In genomic region chr15:68279779-68280745, GRCh38 we compare ENCODE assay signal across 10 cellular contexts. TPM values are rescaled to one million over a fixed set of nuclear protein-coding genes. Genes with fewer than 3 reads are reported as not detected.
A peak's percentile ranks its signal among the peaks of the same experiment; 100 is the strongest.
DNase-seq lines count a peak whose midpoint lies in the region; ATAC-seq and TF ChIP-seq lines count a peak whose summit lies in the region.
"Had no signal": no experiment of that assay in that cellular context is flagged by ENCODE, and none has a peak within 500 bp of the region (broad histone marks: within the 10 kb centered on the region; RNA-seq: fewer than 3 reads in every experiment).

No MANE protein-coding gene starts in this region.

- H3K27ac Mint-ChIP-seq in activated naive CD4-positive, alpha-beta T cell treated with anti-CD3 and anti-CD28 coated beads for 36 hours: no peak overlapping the region
- H3K27ac Mint-ChIP-seq in activated naive CD8-positive, alpha-beta T cell treated with anti-CD3 and anti-CD28 coated beads, Interleukin-2, amount 50 U/mL, for 24 hours: peak overlapping the region; percentile 97

- peak overlapping the region; percentile 96 to 99 (median 98) for H3K27ac ChIP-seq in tibial nerve

- no peak for TF ChIP-seq POLR2A in tibial nerve (IDR thresholded peaks at IDR 0.05)

- no peaks in the 10 kb centered on the region for H3K9me3 ChIP-seq in tibial nerve

- no peaks in the 10 kb centered on the region for H3K27me3 ChIP-seq in tibial nerve

- peak overlapping the region; percentile 97 for H3K4me3 Mint-ChIP-seq in activated naive CD4-positive, alpha-beta T cell treated with anti-CD3 and anti-CD28 coated beads for 36 hours
- H3K4me3 Mint-ChIP-seq in activated naive CD8-positive, alpha-beta T cell treated with anti-CD3 and anti-CD28 coated beads, Interleukin-2, amount 50 U/mL, for 24 hours: peak overlapping the region; percentile 97

- TF ChIP-seq CTCF in tibial nerve (IDR thresholded peaks at IDR 0.05): no peak

- no peak for DNase-seq in activated naive CD4-positive, alpha-beta T cell treated with anti-CD3 and anti-CD28 coated beads for 36 hours
- no peak for DNase-seq in activated naive CD4-positive, alpha-beta T cell (lab: John Stamatoyannopoulos, UW)
- no peak for DNase-seq in activated naive CD8-positive, alpha-beta T cell treated with anti-CD3 and anti-CD28 coated beads, Interleukin-2, amount 50 U/mL, for 24 hours
- DNase-seq in left colon: no peak
- no peak for DNase-seq in tibial nerve (ENCODE audit: low spot score in 2 of 2)
- DNase-seq in AG20443 (ENCODE audit: low spot score): no peak
- no peak for DNase-seq in cerebellum (ENCODE audit: low spot score)
- no peak for DNase-seq in activated effector memory CD4-positive, alpha-beta T cell treated with Interleukin-2 at 50 U/mL for 16 hours
- DNase-seq: EL, NCI-H146 had no signal

- CTCF ChIA-PET in activated naive CD4-positive, alpha-beta T cell treated with anti-CD3 and anti-CD28 coated beads for 36 hours (lab: Charles Lee): interaction anchor here (1.1 to 3.8 kb wide), 5 partner anchors 12 to 50 kb away, joined by 4 to 22 read pairs (median 5); partner anchors contain the start of gene CLN6

- no peaks in the 10 kb centered on the region for H3K27me3 Mint-ChIP-seq in activated naive CD4-positive, alpha-beta T cell treated with anti-CD3 and anti-CD28 coated beads for 36 hours (ENCODE audit: low read depth)
- no peaks in the 10 kb centered on the region for H3K27me3 Mint-ChIP-seq in activated naive CD8-positive, alpha-beta T cell treated with anti-CD3 and anti-CD28 coated beads, Interleukin-2, amount 50 U/mL, for 24 hours

- H3K4me3 ChIP-seq in tibial nerve: peak overlapping the region; percentile 61 to 99 (median 86)

- H3K36me3 Mint-ChIP-seq in activated naive CD4-positive, alpha-beta T cell treated with anti-CD3 and anti-CD28 coated beads for 36 hours (ENCODE audit: low read depth): peaks cover 15% of the 10 kb centered on the region
- H3K36me3 Mint-ChIP-seq in activated naive CD8-positive, alpha-beta T cell treated with anti-CD3 and anti-CD28 coated beads, Interleukin-2, amount 50 U/mL, for 24 hours (ENCODE audit: low read depth): peaks cover 21% of the 10 kb centered on the region

- intact Hi-C loops in activated naive CD4-positive, alpha-beta T cell treated with anti-CD3 and anti-CD28 coated beads for 36 hours (cut with micrococcal nuclease): loop anchor here (5.0 kb wide), 1 partner anchor 738 kb away; the partner anchor contains the start of gene MAP2K5
- intact Hi-C loops in left colon (cut with DNase I, micrococcal nuclease): no loop called here

- ATAC-seq in activated naive CD8-positive, alpha-beta T cell treated with anti-CD3 and anti-CD28 coated beads, Interleukin-2, amount 50 U/mL, for 24 hours: no peak
- peak; percentile 11 for ATAC-seq in left colon

- TF ChIP-seq EP300 in tibial nerve (IDR thresholded peaks at IDR 0.05): no peak

- peaks cover 0 to 12% (median 0%) of the 10 kb centered on the region in 3 donors for H3K36me3 ChIP-seq in tibial nerve

- peaks cover 55% of the 10 kb centered on the region for H3K4me1 Mint-ChIP-seq in activated naive CD4-positive, alpha-beta T cell treated with anti-CD3 and anti-CD28 coated beads for 36 hours (ENCODE audit: low read depth)
- peaks cover 64% of the 10 kb centered on the region for H3K4me1 Mint-ChIP-seq in activated naive CD8-positive, alpha-beta T cell treated with anti-CD3 and anti-CD28 coated beads, Interleukin-2, amount 50 U/mL, for 24 hours

- H3K9me3 Mint-ChIP-seq in activated naive CD4-positive, alpha-beta T cell treated with anti-CD3 and anti-CD28 coated beads for 36 hours: no peaks in the 10 kb centered on the region
- no peaks in the 10 kb centered on the region for H3K9me3 Mint-ChIP-seq in activated naive CD8-positive, alpha-beta T cell treated with anti-CD3 and anti-CD28 coated beads, Interleukin-2, amount 50 U/mL, for 24 hours

- peaks cover 0 to 68% (median 39%) of the 10 kb centered on the region in 4 donors for H3K4me1 ChIP-seq in tibial nerve

- WGBS in tibial nerve, 2 donors: 32 to 35% methylated on average over 11 of the region's 11 CpGs

RNA-seq across cellular contexts. Expression of gene FEM1B, which starts 2.5 kb away (rescaled TPM):
- 10 to 100 TPM; 30.3 to 34.2 TPM for total RNA-seq in activated naive CD4-positive, alpha-beta T cell treated with anti-CD3 and anti-CD28 coated beads for 36 hours
- 10 to 100 TPM; 51.2 to 55.3 TPM for total RNA-seq in left colon
- total RNA-seq in tibial nerve: 10 to 100 TPM; 39.0 to 47.6 (median 39.9) TPM
- 130 TPM for total RNA-seq in cerebellum

RNA-seq across cellular contexts. Expression of gene CLN6, which starts 50.5 kb away (rescaled TPM):
- 10 to 100 TPM; 30.5 to 34.2 TPM for total RNA-seq in activated naive CD4-positive, alpha-beta T cell treated with anti-CD3 and anti-CD28 coated beads for 36 hours
- 10 to 100 TPM; 24.6 to 32.2 TPM for total RNA-seq in left colon
- 10 to 100 TPM; 10.0 to 28.8 (median 16.3) TPM for total RNA-seq in tibial nerve
- total RNA-seq in cerebellum: 14.8 TPM
